Comparison of ENCODE assay signal across 1 cellular context in the genomic region with DNA sequence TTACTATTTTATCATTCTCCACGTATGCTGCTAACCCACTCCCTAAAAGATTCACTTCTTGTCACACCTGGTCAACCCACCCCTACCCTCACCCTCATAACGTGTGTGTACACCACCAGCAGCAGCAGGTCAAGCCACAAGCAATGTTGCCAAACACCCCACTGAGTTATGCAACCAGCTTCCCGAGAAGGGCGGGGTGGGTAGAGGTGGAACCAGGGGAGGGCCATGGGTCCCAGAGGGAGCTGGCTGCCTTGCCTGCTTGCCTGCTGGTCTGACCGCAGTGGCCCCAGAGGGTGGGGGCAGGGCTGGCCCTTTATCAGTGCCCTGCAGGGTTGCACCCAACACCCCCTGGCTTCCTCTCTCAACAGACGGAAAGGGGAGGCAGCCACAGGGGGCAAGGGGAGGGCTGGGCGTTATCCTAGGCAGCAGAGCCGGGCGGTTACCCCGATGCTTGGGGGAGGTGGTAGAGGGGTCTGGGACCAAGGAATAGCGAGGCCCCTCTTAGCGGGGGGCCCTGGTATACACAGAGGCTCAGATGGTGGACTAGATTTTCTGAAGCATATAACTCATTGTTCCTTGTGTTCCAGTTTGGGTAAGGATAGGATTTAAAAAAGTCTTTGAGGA.
TF ChIP-seq lines count a peak whose summit lies in the region.

No MANE protein-coding gene starts in this region.

TF ChIP-seq in HCT116, 20 proteins besides CTCF, POLR2A, EP300 and RAD21 (continued from another document):
- TF ChIP-seq, protein P1, sequence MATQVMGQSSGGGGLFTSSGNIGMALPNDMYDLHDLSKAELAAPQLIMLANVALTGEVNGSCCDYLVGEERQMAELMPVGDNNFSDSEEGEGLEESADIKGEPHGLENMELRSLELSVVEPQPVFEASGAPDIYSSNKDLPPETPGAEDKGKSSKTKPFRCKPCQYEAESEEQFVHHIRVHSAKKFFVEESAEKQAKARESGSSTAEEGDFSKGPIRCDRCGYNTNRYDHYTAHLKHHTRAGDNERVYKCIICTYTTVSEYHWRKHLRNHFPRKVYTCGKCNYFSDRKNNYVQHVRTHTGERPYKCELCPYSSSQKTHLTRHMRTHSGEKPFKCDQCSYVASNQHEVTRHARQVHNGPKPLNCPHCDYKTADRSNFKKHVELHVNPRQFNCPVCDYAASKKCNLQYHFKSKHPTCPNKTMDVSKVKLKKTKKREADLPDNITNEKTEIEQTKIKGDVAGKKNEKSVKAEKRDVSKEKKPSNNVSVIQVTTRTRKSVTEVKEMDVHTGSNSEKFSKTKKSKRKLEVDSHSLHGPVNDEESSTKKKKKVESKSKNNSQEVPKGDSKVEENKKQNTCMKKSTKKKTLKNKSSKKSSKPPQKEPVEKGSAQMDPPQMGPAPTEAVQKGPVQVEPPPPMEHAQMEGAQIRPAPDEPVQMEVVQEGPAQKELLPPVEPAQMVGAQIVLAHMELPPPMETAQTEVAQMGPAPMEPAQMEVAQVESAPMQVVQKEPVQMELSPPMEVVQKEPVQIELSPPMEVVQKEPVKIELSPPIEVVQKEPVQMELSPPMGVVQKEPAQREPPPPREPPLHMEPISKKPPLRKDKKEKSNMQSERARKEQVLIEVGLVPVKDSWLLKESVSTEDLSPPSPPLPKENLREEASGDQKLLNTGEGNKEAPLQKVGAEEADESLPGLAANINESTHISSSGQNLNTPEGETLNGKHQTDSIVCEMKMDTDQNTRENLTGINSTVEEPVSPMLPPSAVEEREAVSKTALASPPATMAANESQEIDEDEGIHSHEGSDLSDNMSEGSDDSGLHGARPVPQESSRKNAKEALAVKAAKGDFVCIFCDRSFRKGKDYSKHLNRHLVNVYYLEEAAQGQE (IDR thresholded peaks at IDR 0.05; ENCODE audit: low read depth): no peak
- TF ChIP-seq SRF (IDR thresholded peaks at IDR 0.05; ENCODE audit: low read depth) (no peak), CBX3 (IDR thresholded peaks at IDR 0.05; ENCODE audit: low read depth) (no peak), SIN3A (IDR thresholded peaks at IDR 0.05; ENCODE audit: low read depth) (no peak)
